In genomic region chr4:114694770-114695169, GRCh38 we compare ENCODE assay signal across 9 cellular contexts.
DNase-seq lines count a peak whose midpoint lies in the region; FAIRE-seq and TF ChIP-seq lines count a peak whose summit lies in the region.
"Had no signal": no experiment of that assay in that cellular context is flagged by ENCODE, and none has a peak within 500 bp of the region (broad histone marks: within the 10 kb centered on the region; RNA-seq: fewer than 3 reads in every experiment).

No MANE protein-coding gene starts in this region.

- H3K27me3 ChIP-seq in left ventricle myocardium inferior (ENCODE audit: low read depth): no peaks in the 10 kb centered on the region

- DNase-seq in left ventricle myocardium inferior (no peak), cardiac septum (ENCODE audit: low spot score) (no peak), SK-N-MC (ENCODE audit: low read depth, low spot score) (peak; percentile 30), frontal cortex (ENCODE audit: low spot score in 2 of 2) (peak in 1 of 2 donors; percentile 4), stromal cell of bone marrow (ENCODE audit: low read depth) (peak; percentile 5), ureter (ENCODE audit: low spot score) (no peak), substantia nigra (lab: John Stamatoyannopoulos, UW) (no peak)
- DNase-seq in Jurkat, Clone E6-1 (ENCODE audit: low read depth, low spot score): peak; percentile 23
- DNase-seq: stimulated activated naive B cell treated with anti-CD40 and anti-IgM and Interleukin-4, amounts not matched to agents 10 μg/mL and 1 μg/mL and 100 μg/mL, for 72 hours had no signal

- no peak overlapping the region for H3K27ac ChIP-seq in left ventricle myocardium inferior (replicated peaks)
- no peak overlapping the region for H3K27ac ChIP-seq in SK-N-MC
- H3K27ac ChIP-seq in substantia nigra (ENCODE audit: low read depth, low read length, poor library complexity, severe bottlenecking): no peak overlapping the region

- H3K4me1 ChIP-seq in left ventricle myocardium inferior: no peaks in the 10 kb centered on the region

- H3K4me3 ChIP-seq in left ventricle myocardium inferior: no peak overlapping the region
- H3K4me3 ChIP-seq in Jurkat, Clone E6-1 (ENCODE audit: low read length): no peak overlapping the region
- H3K4me3 ChIP-seq in SK-N-MC: no peak overlapping the region

- H3K9ac ChIP-seq in SK-N-MC (ENCODE audit: insufficient read length): no peak overlapping the region

- H3K36me3 ChIP-seq in left ventricle myocardium inferior (no peaks in the 10 kb centered on the region), SK-N-MC (ENCODE audit: insufficient read depth, low read length) (no peaks in the 10 kb centered on the region)

- no peaks in the 10 kb centered on the region for H3K9me3 ChIP-seq in left ventricle myocardium inferior (replicated peaks)
- H3K9me3 ChIP-seq in SK-N-MC (ENCODE audit: low read depth, low read length): no peaks in the 10 kb centered on the region

- peak; percentile 67 for TF ChIP-seq CTCF in left ventricle myocardium inferior (IDR thresholded peaks at IDR 0.05; ENCODE audit: borderline replicate concordance)

- FAIRE-seq in frontal cortex (lab: Jason Lieb, UNC): peak; percentile 99

- intact Hi-C loops in left ventricle myocardium inferior (cut with micrococcal nuclease): loop anchor here (10.0 kb wide), 1 partner anchor 310 kb away; no protein-coding TSS in a partner anchor
- intact Hi-C loops in cardiac septum (cut with DNase I): loop anchor here (5.0 kb wide), 1 partner anchor 307 kb away; no protein-coding TSS in a partner anchor

Comparison
In these comparisons a context has a peak if more than half of its experiments do, and no peak if none do; other contexts are left out.
1. DNase-seq: peak in Jurkat, Clone E6-1 (single experiment), SK-N-MC (single experiment) and stromal cell of bone marrow (single experiment); none in left ventricle myocardium inferior (single experiment), cardiac septum (single experiment), ureter (single experiment) and substantia nigra (0 of 49).